In genomic region chr13:32051156-32051555, GRCh38 we compare ENCODE assay signal across 31 cellular contexts.
"Had no signal": no experiment of that assay in that cellular context is flagged by ENCODE, and none has a peak within 500 bp of the region (broad histone marks: within the 10 kb centered on the region; RNA-seq: fewer than 3 reads in every experiment).

No MANE protein-coding gene starts in this region.

- H3K27ac Mint-ChIP-seq: activated CD4-positive, alpha-beta memory T cell treated with anti-CD3 and anti-CD28 coated beads for 36 hours; activated CD4-positive, alpha-beta T cell treated with anti-CD3 and anti-CD28 coated beads for 36 hours; activated CD4-positive, alpha-beta T cell treated with anti-CD3 and anti-CD28 coated beads, Interleukin-2, amount 10 ng/mL, durations not matched to agents 24 days and 14 days; activated CD8-positive, alpha-beta memory T cell treated with anti-CD3 and anti-CD28 coated beads, Interleukin-2, amount 10 ng/mL, durations not matched to agents 7 days and 5 days; activated CD8-positive, alpha-beta T cell treated with anti-CD3 and anti-CD28 coated beads, Interleukin-2, amount 10 ng/mL, durations not matched to agents 7 days and 5 days; activated naive CD4-positive, alpha-beta T cell treated with anti-CD3 and anti-CD28 coated beads, Interleukin-2, amount 10 ng/mL, durations not matched to agents 7 days and 5 days; activated naive CD8-positive, alpha-beta T cell; activated T-helper 1 cell treated with anti-CD3 and anti-CD28 coated beads, Interleukin-12 subunit alpha, Interleukin-12 subunit beta, Interleukin-2, Interleukin-4 antibody, amounts not matched to agents 30 ng/mL and 10 ng/mL and 1 ng/mL, durations not matched to agents 14 hours and 24 hours and 36 hours; effector memory CD8-positive, alpha-beta T cell; T-helper 17 cell; T-helper 2 cell treated with Interferon-gamma antibody and Interleukin-4, amounts not matched to agents 5 μg/mL and 100 μg/mL, for 36 hours had no signal

- H3K36me3 Mint-ChIP-seq: activated CD4-positive, alpha-beta memory T cell treated with anti-CD3 and anti-CD28 coated beads for 36 hours; activated CD8-positive, alpha-beta memory T cell treated with anti-CD3 and anti-CD28 coated beads, Interleukin-2, amount 10 ng/mL, durations not matched to agents 7 days and 5 days had no signal

- H3K27me3 ChIP-seq: brain microvascular endothelial cell, esophagus muscularis mucosa, foreskin keratinocyte, gastrocnemius medialis had no signal

- H3K36me3 ChIP-seq: brain microvascular endothelial cell, esophagus muscularis mucosa, gastrocnemius medialis had no signal

- DNase-seq: activated CD4-positive, alpha-beta memory T cell treated with anti-CD3 and anti-CD28 coated beads for 36 hours; activated CD4-positive, alpha-beta T cell treated with anti-CD3 and anti-CD28 coated beads for 36 hours; activated CD4-positive, alpha-beta T cell treated with anti-CD3 and anti-CD28 coated beads, Interleukin-2, amount 10 ng/mL, durations not matched to agents 24 days and 14 days; activated CD4-positive, CD25-positive, alpha-beta regulatory T cell; activated CD4-positive, CD25-positive, alpha-beta regulatory T cell treated with anti-CD3 and anti-CD28 coated beads, Interleukin-2, amount 50 U/mL, for 72 hours; activated CD8-positive, alpha-beta memory T cell treated with anti-CD3 and anti-CD28 coated beads, Interleukin-2, amount 10 ng/mL, durations not matched to agents 7 days and 5 days; activated CD8-positive, alpha-beta memory T cell treated with anti-CD3 and anti-CD28 coated beads, Interleukin-2, amount 50 U/mL, for 4 hours; activated CD8-positive, alpha-beta T cell treated with anti-CD3 and anti-CD28 coated beads, Interleukin-2, amount 10 ng/mL, durations not matched to agents 7 days and 5 days; activated gamma-delta T cell; activated naive CD4-positive, alpha-beta T cell; activated naive CD4-positive, alpha-beta T cell treated with anti-CD3 and anti-CD28 coated beads, Interleukin-2, amount 10 ng/mL, durations not matched to agents 7 days and 5 days; activated T-cell treated with anti-CD3 and anti-CD28 coated beads, Interleukin-2, amount 50 U/mL, for 1 hour; activated T-cell treated with anti-CD3 and anti-CD28 coated beads, Interleukin-2, amount 50 U/mL, for 48 hours; amniotic stem cell; anterior cingulate cortex; brain microvascular endothelial cell; dermis blood vessel endothelial cell; effector CD4-positive, alpha-beta T cell; effector memory CD8-positive, alpha-beta T cell; erythroblast; foreskin keratinocyte; gastrocnemius medialis; T-helper 1 cell; T-helper 17 cell; T1000 had no signal

- H3K27me3 Mint-ChIP-seq: activated CD4-positive, alpha-beta memory T cell treated with anti-CD3 and anti-CD28 coated beads for 36 hours; activated CD4-positive, alpha-beta T cell treated with anti-CD3 and anti-CD28 coated beads for 36 hours; T-helper 17 cell had no signal

- H3K9me3 Mint-ChIP-seq: activated CD4-positive, alpha-beta memory T cell treated with anti-CD3 and anti-CD28 coated beads for 36 hours; activated T-helper 1 cell treated with anti-CD3 and anti-CD28 coated beads, Interleukin-12 subunit alpha, Interleukin-12 subunit beta, Interleukin-2, Interleukin-4 antibody, amounts not matched to agents 30 ng/mL and 10 ng/mL and 1 ng/mL, durations not matched to agents 14 hours and 24 hours and 36 hours; central memory CD8-positive, alpha-beta T cell; effector memory CD8-positive, alpha-beta T cell; T-helper 2 cell treated with Interferon-gamma antibody and Interleukin-4, amounts not matched to agents 5 μg/mL and 100 μg/mL, for 36 hours had no signal

- H3K4me1 Mint-ChIP-seq: central memory CD8-positive, alpha-beta T cell had no signal

- H3K4me3 ChIP-seq: coronary artery, esophagus muscularis mucosa, gastrocnemius medialis had no signal

- H3K9me3 ChIP-seq: esophagus muscularis mucosa, gastrocnemius medialis had no signal

- H3K27ac ChIP-seq: brain microvascular endothelial cell, coronary artery, esophagus muscularis mucosa, foreskin keratinocyte, gastrocnemius medialis had no signal

- H3K4me1 ChIP-seq: foreskin keratinocyte had no signal

- ATAC-seq: activated CD4-positive, alpha-beta T cell treated with anti-CD3 and anti-CD28 coated beads for 36 hours; activated CD8-positive, alpha-beta memory T cell treated with anti-CD3 and anti-CD28 coated beads, Interleukin-2, amount 10 ng/mL, durations not matched to agents 7 days and 5 days; activated CD8-positive, alpha-beta T cell treated with anti-CD3 and anti-CD28 coated beads, Interleukin-2, amount 10 ng/mL, durations not matched to agents 7 days and 5 days; effector memory CD8-positive, alpha-beta T cell; foreskin keratinocyte; gastrocnemius medialis; T-helper 17 cell had no signal

- H3K4me3 Mint-ChIP-seq: activated CD4-positive, alpha-beta memory T cell treated with anti-CD3 and anti-CD28 coated beads for 36 hours; activated CD4-positive, alpha-beta T cell treated with anti-CD3 and anti-CD28 coated beads for 36 hours; activated CD4-positive, alpha-beta T cell treated with anti-CD3 and anti-CD28 coated beads, Interleukin-2, amount 10 ng/mL, durations not matched to agents 24 days and 14 days; activated CD8-positive, alpha-beta memory T cell treated with anti-CD3 and anti-CD28 coated beads, Interleukin-2, amount 10 ng/mL, durations not matched to agents 7 days and 5 days; activated CD8-positive, alpha-beta T cell treated with anti-CD3 and anti-CD28 coated beads, Interleukin-2, amount 10 ng/mL, durations not matched to agents 7 days and 5 days; activated naive CD4-positive, alpha-beta T cell treated with anti-CD3 and anti-CD28 coated beads, Interleukin-2, amount 10 ng/mL, durations not matched to agents 7 days and 5 days; activated naive CD8-positive, alpha-beta T cell; activated T-helper 1 cell treated with anti-CD3 and anti-CD28 coated beads, Interleukin-12 subunit alpha, Interleukin-12 subunit beta, Interleukin-2, Interleukin-4 antibody, amounts not matched to agents 30 ng/mL and 10 ng/mL and 1 ng/mL, durations not matched to agents 14 hours and 24 hours and 36 hours; central memory CD8-positive, alpha-beta T cell; effector memory CD8-positive, alpha-beta T cell; T-helper 17 cell; T-helper 2 cell treated with Interferon-gamma antibody and Interleukin-4, amounts not matched to agents 5 μg/mL and 100 μg/mL, for 36 hours had no signal
